12 cellular contexts compared by ENCODE assay signal in the genomic region with DNA sequence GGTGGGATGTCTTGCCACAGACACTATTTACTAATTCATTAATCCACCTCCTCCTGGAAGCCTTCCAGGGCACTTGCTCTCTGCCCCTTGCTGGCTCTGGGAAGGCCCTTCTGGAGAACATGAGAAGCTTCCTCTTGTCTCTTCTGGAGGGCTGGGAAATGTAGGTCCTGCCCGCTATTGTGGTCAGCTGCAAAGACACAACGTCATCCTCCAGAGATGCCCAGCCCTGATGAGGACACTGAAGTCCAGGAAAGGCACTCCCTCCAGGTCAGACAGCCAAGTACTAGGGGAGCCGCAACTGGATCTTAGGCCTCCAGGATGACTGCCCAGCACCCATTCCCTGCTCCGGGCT. TPM values are rescaled to one million over a fixed set of nuclear protein-coding genes. Genes with fewer than 3 reads are reported as not detected.
DNase-seq lines count a peak whose midpoint lies in the region; ATAC-seq and TF ChIP-seq lines count a peak whose summit lies in the region.
"Had no signal": no experiment of that assay in that cellular context is flagged by ENCODE, and none has a peak within 500 bp of the region (broad histone marks: within the 10 kb centered on the region; RNA-seq: fewer than 3 reads in every experiment).

No MANE protein-coding gene starts in this region.

- no peak overlapping the region for H3K27ac Mint-ChIP-seq in activated T-helper 17 cell treated with anti-CD3 and anti-CD28 coated beads, Interleukin-2, amount 50 U/mL, for 72 hours
- peak overlapping the region; percentile 3 for H3K27ac Mint-ChIP-seq in stimulated activated effector memory CD8-positive, alpha-beta T cell treated with anti-CD3 and anti-CD28 coated beads, Interleukin-12 subunit alpha, Interleukin-12 subunit beta, amount 100 ng/mL, for 72 hours

- H3K27ac ChIP-seq in HCT116 (ENCODE audit: low read depth, low read length) (no peak overlapping the region), left lung (peak overlapping the region; percentile 36 to 58), substantia nigra (ENCODE audit: low read depth, low read length, poor library complexity, severe bottlenecking) (no peak overlapping the region)
- H3K27ac ChIP-seq: BLaER1 treated with 17β-estradiol and CSF1 and Interleukin-3, amounts not matched to agents 10 nM and 100 nM had no signal

- H3K9me3 ChIP-seq in HCT116 (ENCODE audit: control insufficient read depth in 1 of 2, insufficient read depth in 1 of 2, low read depth in 1 of 2, low read length in 2 of 2) (no peaks in the 10 kb centered on the region), left lung (no peaks in the 10 kb centered on the region)
- H3K9me3 ChIP-seq: BLaER1 treated with 17β-estradiol and CSF1 and Interleukin-3, amounts not matched to agents 10 nM and 100 nM had no signal

- H3K9me2 ChIP-seq in HCT116 (ENCODE audit: insufficient read depth) = no peaks in the 10 kb centered on the region

- RAD21 ChIA-PET in HCT116 (lab: Charles Lee; ENCODE audit: low non-redundant PET in 1 of 2, low total read pairs in 2 of 2, uncharacterized antibody in 2 of 2, unreplicated experiment in 2 of 2) = no interaction called here

- H3K27me3 ChIP-seq in HCT116 (ENCODE audit: insufficient read depth, low read length) (no peaks in the 10 kb centered on the region), left lung (no peaks in the 10 kb centered on the region)
- H3K27me3 ChIP-seq: BLaER1 treated with 17β-estradiol and CSF1 and Interleukin-3, amounts not matched to agents 10 nM and 100 nM had no signal

- H3K27me3 Mint-ChIP-seq in activated T-helper 17 cell treated with anti-CD3 and anti-CD28 coated beads, Interleukin-2, amount 50 U/mL, for 72 hours = no peaks in the 10 kb centered on the region

- intact Hi-C loops in HCT116 (cut with micrococcal nuclease) (loop anchor here (2.0 to 10.0 kb wide), 2 partner anchors 210 to 288 kb away; no protein-coding TSS in a partner anchor), left lung (cut with DNase I) (loop anchor here in 1 of 2 donors (5.0 kb wide), 1 partner anchor 81 kb away; no protein-coding TSS in a partner anchor)

- no peak for TF ChIP-seq RAD21 in HCT116 (IDR thresholded peaks at IDR 0.05; ENCODE audit: low read depth)

- DNase-seq in HCT116 (ENCODE audit: low read depth, low spot score) = no peak
- no peak for DNase-seq in left lung
- DNase-seq in stimulated activated effector memory CD8-positive, alpha-beta T cell treated with anti-CD3 and anti-CD28 coated beads, Interleukin-12 subunit alpha, Interleukin-12 subunit beta, amount 100 ng/mL, for 72 hours (ENCODE audit: low spot score in 2 of 2) = no peak
- DNase-seq in ureter (ENCODE audit: low spot score) = no peak
- DNase-seq in substantia nigra (lab: John Stamatoyannopoulos, UW) = no peak
- DNase-seq in NCI-H1930 (lab: John Stamatoyannopoulos, UW) = no peak
- DNase-seq: activated CD4-positive, CD25-positive, alpha-beta regulatory T cell; amniotic stem cell; NCI-H1092; stimulated activated CD4-positive, alpha-beta T cell treated with anti-CD3 and anti-CD28 coated beads, Interleukin-15, amount 100 ng/mL, for 24 hours had no signal

- peak overlapping the region; percentile 37 for H3K4me2 ChIP-seq in HCT116 (ENCODE audit: low read length)

- peaks cover 35% of the 10 kb centered on the region for H3K4me1 Mint-ChIP-seq in activated T-helper 17 cell treated with anti-CD3 and anti-CD28 coated beads, Interleukin-2, amount 50 U/mL, for 72 hours
- peaks cover 47% of the 10 kb centered on the region for H3K4me1 Mint-ChIP-seq in stimulated activated effector memory CD8-positive, alpha-beta T cell treated with anti-CD3 and anti-CD28 coated beads, Interleukin-12 subunit alpha, Interleukin-12 subunit beta, amount 100 ng/mL, for 72 hours

- TF ChIP-seq CTCF in HCT116 (IDR thresholded peaks at IDR 0.05 in 2 of 3, conservative IDR thresholded peaks at IDR 0.05 in 1 of 3; ENCODE audit: borderline replicate concordance in 1 of 3, insufficient read depth in 1 of 3, low read depth in 2 of 3, low read length in 2 of 3) = no peak
- no peak for TF ChIP-seq CTCF in left lung (IDR thresholded peaks at IDR 0.05)

- POLR2A ChIA-PET in HCT116 (lab: Charles Lee) = no interaction called here

- H3K9ac ChIP-seq in HCT116 (ENCODE audit: low read length) = no peak overlapping the region
- H3K9ac ChIP-seq: BLaER1 treated with 17β-estradiol and CSF1 and Interleukin-3, amounts not matched to agents 10 nM and 100 nM had no signal

- H3K9me3 Mint-ChIP-seq in activated T-helper 17 cell treated with anti-CD3 and anti-CD28 coated beads, Interleukin-2, amount 50 U/mL, for 72 hours = peaks cover 6% of the 10 kb centered on the region
- H3K9me3 Mint-ChIP-seq in stimulated activated effector memory CD8-positive, alpha-beta T cell treated with anti-CD3 and anti-CD28 coated beads, Interleukin-12 subunit alpha, Interleukin-12 subunit beta, amount 100 ng/mL, for 72 hours = no peaks in the 10 kb centered on the region

- peak overlapping the region; percentile 56 for H2AFZ ChIP-seq in HCT116 (ENCODE audit: low read depth, low read length, poor library complexity, severe bottlenecking)

- no peaks in the 10 kb centered on the region for H4K20me1 ChIP-seq in HCT116 (ENCODE audit: insufficient read depth)
- H4K20me1 ChIP-seq: BLaER1 treated with 17β-estradiol and CSF1 and Interleukin-3, amounts not matched to agents 10 nM and 100 nM had no signal

- H3K4me3 Mint-ChIP-seq in activated T-helper 17 cell treated with anti-CD3 and anti-CD28 coated beads, Interleukin-2, amount 50 U/mL, for 72 hours = peak overlapping the region; percentile 23
- no peak overlapping the region for H3K4me3 Mint-ChIP-seq in stimulated activated effector memory CD8-positive, alpha-beta T cell treated with anti-CD3 and anti-CD28 coated beads, Interleukin-12 subunit alpha, Interleukin-12 subunit beta, amount 100 ng/mL, for 72 hours

- no peaks in the 10 kb centered on the region for H3K36me3 Mint-ChIP-seq in activated T-helper 17 cell treated with anti-CD3 and anti-CD28 coated beads, Interleukin-2, amount 50 U/mL, for 72 hours (ENCODE audit: low read depth)
- no peaks in the 10 kb centered on the region for H3K36me3 Mint-ChIP-seq in stimulated activated effector memory CD8-positive, alpha-beta T cell treated with anti-CD3 and anti-CD28 coated beads, Interleukin-12 subunit alpha, Interleukin-12 subunit beta, amount 100 ng/mL, for 72 hours

- ATAC-seq in HCT116 (peak; percentile 26; the same call in 1 of the 2 replicates), left lung (no peak)
- ATAC-seq in activated T-helper 17 cell treated with anti-CD3 and anti-CD28 coated beads, Interleukin-2, amount 50 U/mL, for 72 hours (replicated peaks) = no peak
- no peak for ATAC-seq in stimulated activated effector memory CD8-positive, alpha-beta T cell treated with anti-CD3 and anti-CD28 coated beads, Interleukin-12 subunit alpha, Interleukin-12 subunit beta, amount 100 ng/mL, for 72 hours

- no peaks in the 10 kb centered on the region for H3K79me2 ChIP-seq in HCT116 (ENCODE audit: insufficient read depth, low read length)

- H3K4me1 ChIP-seq in HCT116 (ENCODE audit: control insufficient read depth in 1 of 2, insufficient read depth in 2 of 2, low read length in 2 of 2) (peaks cover 0 to 15% of the 10 kb centered on the region in 2 experiments; a peak in 1 of 4 replicates), left lung (peaks cover 0 to 27% of the 10 kb centered on the region in 2 donors)

- TF ChIP-seq POLR2A in HCT116 (IDR thresholded peaks at IDR 0.05; ENCODE audit: borderline replicate concordance, extremely low read depth, insufficient read depth, insufficient read length) = no peak

- CTCF ChIA-PET in HCT116 (lab: Charles Lee) = interaction anchor here (0.7 to 2.7 kb wide), 5 partner anchors 8 to 83 kb away, joined by 3 to 13 read pairs (median 5); no protein-coding TSS in a partner anchor

- BruUV-seq in HCT116 (replicated peaks; lab: Mats Ljungman, UMichigan) = no TSS peak

- H3K36me3 ChIP-seq in HCT116 (ENCODE audit: control insufficient read depth in 1 of 2, insufficient read depth in 2 of 2, low read length in 2 of 2) (no peaks in the 10 kb centered on the region), left lung (no peaks in the 10 kb centered on the region)
- H3K36me3 ChIP-seq: BLaER1 treated with 17β-estradiol and CSF1 and Interleukin-3, amounts not matched to agents 10 nM and 100 nM had no signal

- no peak overlapping the region for H3K4me3 ChIP-seq in HCT116 (replicated peaks in 1 of 2; ENCODE audit: low read depth in 1 of 2, low read length in 2 of 2)
- no peak overlapping the region for H3K4me3 ChIP-seq in left lung
- H3K4me3 ChIP-seq: BLaER1 treated with 17β-estradiol and CSF1 and Interleukin-3, amounts not matched to agents 10 nM and 100 nM had no signal

TF ChIP-seq in HCT116, 20 proteins besides CTCF, POLR2A, EP300 and RAD21:
- TF ChIP-seq CEBPB (IDR thresholded peaks at IDR 0.05; ENCODE audit: low read depth) (no peak), TCF7L2 (IDR thresholded peaks at IDR 0.05; ENCODE audit: borderline replicate concordance, extremely low read depth, insufficient read depth, insufficient read length) (no peak), POLR2AphosphoS5 (IDR thresholded peaks at IDR 0.05; ENCODE audit: low read depth, low read length) (no peak), EZH2 (IDR thresholded peaks at IDR 0.05) (no peak), JUND (IDR thresholded peaks at IDR 0.05) (no peak), FOSL1 (IDR thresholded peaks at IDR 0.05; ENCODE audit: low read depth) (no peak), SP1 (IDR thresholded peaks at IDR 0.05; ENCODE audit: low read depth) (no peak), EGR1 (IDR thresholded peaks at IDR 0.05; ENCODE audit: low read depth) (no peak)

RNA-seq across cellular contexts. Expression of a gene that starts 9.6 kb away (rescaled TPM):
- total RNA-seq in HCT116 (2021; ENCODE audit: unreplicated experiment) (not detected), left lung (under 1 TPM; 0.31 to 0.55 TPM), ureter (5.6 TPM)
- 0.09 and 0.14 TPM in 2 replicates for polyA plus RNA-seq in HCT116 (2012)
- total RNA-seq in activated T-helper 17 cell treated with anti-CD3 and anti-CD28 coated beads, Interleukin-2, amount 50 U/mL, for 72 hours = not detected

RNA-seq across cellular contexts. Expression of a gene that starts 24.9 kb away (rescaled TPM):
- 16.0 TPM for total RNA-seq in HCT116 (2021; ENCODE audit: unreplicated experiment)
- polyA plus RNA-seq in HCT116 (2012) = 30.7 and 42.6 TPM in 2 replicates
- 10 to 100 TPM in 1 of 2 donors, 1 to 10 TPM in 1; 4.9 to 12.7 TPM for total RNA-seq in activated T-helper 17 cell treated with anti-CD3 and anti-CD28 coated beads, Interleukin-2, amount 50 U/mL, for 72 hours
- total RNA-seq in left lung = 10 to 100 TPM; 52.4 to 67.9 TPM
- 156 TPM for total RNA-seq in ureter

Comparison
In these comparisons a context has a peak if more than half of its experiments do, and no peak if none do; other contexts are left out.
1. H3K27ac ChIP-seq: peak in left lung (2 of 2); none in HCT116 (single experiment) and substantia nigra (single experiment).